ENCODE assay signal across 25 cellular contexts in the genomic region with DNA sequence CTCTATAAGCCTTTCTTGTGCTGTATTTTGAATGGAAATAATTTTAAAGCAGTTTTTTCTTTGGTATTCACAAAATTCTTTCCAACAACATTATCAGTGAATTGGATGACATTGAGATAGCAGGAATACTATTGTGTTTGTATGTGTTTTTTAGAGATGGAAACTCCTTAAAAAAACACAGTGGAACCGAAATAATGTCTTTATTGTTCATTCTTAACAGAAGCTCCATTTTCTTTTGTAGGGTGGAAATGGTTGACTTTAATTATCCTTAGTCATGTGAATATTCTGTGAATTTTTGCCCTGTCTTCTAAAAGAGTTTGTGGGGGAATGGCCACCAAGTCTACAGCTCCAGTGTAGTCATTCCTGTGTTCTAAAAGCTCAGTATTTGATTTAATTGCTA. TPM values are rescaled to one million over a fixed set of nuclear protein-coding genes. Genes with fewer than 3 reads are reported as not detected.
"Had no signal": no experiment of that assay in that cellular context is flagged by ENCODE, and none has a peak within 500 bp of the region (broad histone marks: within the 10 kb centered on the region; RNA-seq: fewer than 3 reads in every experiment).

No MANE protein-coding gene starts in this region.

- H3K4me1 Mint-ChIP-seq: activated naive CD8-positive, alpha-beta T cell treated with anti-CD3 and anti-CD28 coated beads, Interleukin-2, amount 50 U/mL, for 24 hours; central memory CD8-positive, alpha-beta T cell; natural killer cell; stimulated activated effector memory CD8-positive, alpha-beta T cell treated with anti-CD3 and anti-CD28 coated beads, Interleukin-12 subunit alpha, Interleukin-12 subunit beta, amount 100 ng/mL, for 72 hours; stimulated activated naive CD8-positive, alpha-beta T cell treated with anti-CD3 and anti-CD28 coated beads, Interleukin-15, amount 100 ng/mL, for 72 hours had no signal

- H3K4me3 Mint-ChIP-seq: activated CD4-positive, alpha-beta memory T cell treated with anti-CD3 and anti-CD28 coated beads for 36 hours; activated naive CD8-positive, alpha-beta T cell treated with anti-CD3 and anti-CD28 coated beads, Interleukin-2, amount 50 U/mL, for 24 hours; activated T-cell treated with anti-CD3 and anti-CD28 coated beads, Interleukin-2, amount 50 U/mL, for 72 hours; central memory CD8-positive, alpha-beta T cell; mesothelial cell of epicardium; natural killer cell; stimulated activated effector memory CD8-positive, alpha-beta T cell treated with anti-CD3 and anti-CD28 coated beads, Interleukin-12 subunit alpha, Interleukin-12 subunit beta, amount 100 ng/mL, for 72 hours; stimulated activated naive CD8-positive, alpha-beta T cell treated with anti-CD3 and anti-CD28 coated beads, Interleukin-15, amount 100 ng/mL, for 72 hours; type B pancreatic cell had no signal

- DNase-seq: activated CD4-positive, alpha-beta memory T cell treated with anti-CD3 and anti-CD28 coated beads for 36 hours; activated CD4-positive, alpha-beta T cell treated with anti-CD3 and anti-CD28 coated beads for 48 hours; activated effector memory CD4-positive, alpha-beta T cell treated with Interleukin-2 at 50 U/mL for 16 hours; activated naive CD4-positive, alpha-beta T cell treated with anti-CD3 and anti-CD28 coated beads, Interleukin-2, amount 50 U/mL, for 16 hours; activated naive CD8-positive, alpha-beta T cell treated with anti-CD3 and anti-CD28 coated beads, Interleukin-2, amount 50 U/mL, for 24 hours; activated T-cell treated with anti-CD3 and anti-CD28 coated beads, Interleukin-2, amount 50 U/mL, for 72 hours; aorta; brain microvascular endothelial cell; colonic mucosa; esophagus squamous epithelium; kidney; lower lobe of right lung; natural killer cell; pancreas; small intestine; stimulated activated CD4-positive, alpha-beta T cell treated with anti-CD3 and anti-CD28 coated beads, Interleukin-2, amount 100 ng/mL, for 24 hours; stimulated activated naive CD8-positive, alpha-beta T cell treated with anti-CD3 and anti-CD28 coated beads, Interleukin-15, amount 100 ng/mL, for 72 hours; testis had no signal

- H3K36me3 ChIP-seq: brain microvascular endothelial cell, colonic mucosa, esophagus squamous epithelium, lower lobe of right lung, pancreas, vagina had no signal

- H3K4me1 ChIP-seq: colonic mucosa, esophagus squamous epithelium, lower lobe of right lung, pancreas, testis, vagina had no signal

- H3K27ac ChIP-seq: brain microvascular endothelial cell, colonic mucosa, esophagus squamous epithelium, lower lobe of right lung, pancreas, testis, vagina had no signal

- H3K9me3 ChIP-seq: colonic mucosa, esophagus squamous epithelium, lower lobe of right lung, pancreas, testis, vagina had no signal

- H3K4me3 ChIP-seq: colonic mucosa, esophagus squamous epithelium, lower lobe of right lung, pancreas, testis, vagina had no signal

- H3K27me3 Mint-ChIP-seq: activated CD4-positive, alpha-beta memory T cell treated with anti-CD3 and anti-CD28 coated beads for 36 hours; activated naive CD8-positive, alpha-beta T cell treated with anti-CD3 and anti-CD28 coated beads, Interleukin-2, amount 50 U/mL, for 24 hours; central memory CD8-positive, alpha-beta T cell; stimulated activated naive CD8-positive, alpha-beta T cell treated with anti-CD3 and anti-CD28 coated beads, Interleukin-15, amount 100 ng/mL, for 72 hours; type B pancreatic cell had no signal

- H3K9me3 Mint-ChIP-seq: activated CD4-positive, alpha-beta memory T cell treated with anti-CD3 and anti-CD28 coated beads for 36 hours had no signal

- H3K27me3 ChIP-seq: brain microvascular endothelial cell, colonic mucosa, esophagus squamous epithelium, pancreas, testis, vagina had no signal

- H3K27ac Mint-ChIP-seq: activated CD4-positive, alpha-beta memory T cell treated with anti-CD3 and anti-CD28 coated beads for 36 hours; activated naive CD8-positive, alpha-beta T cell treated with anti-CD3 and anti-CD28 coated beads, Interleukin-2, amount 50 U/mL, for 24 hours; activated T-cell treated with anti-CD3 and anti-CD28 coated beads, Interleukin-2, amount 50 U/mL, for 72 hours; mesothelial cell of epicardium; natural killer cell; stimulated activated effector memory CD8-positive, alpha-beta T cell treated with anti-CD3 and anti-CD28 coated beads, Interleukin-12 subunit alpha, Interleukin-12 subunit beta, amount 100 ng/mL, for 72 hours; stimulated activated naive CD8-positive, alpha-beta T cell treated with anti-CD3 and anti-CD28 coated beads, Interleukin-15, amount 100 ng/mL, for 72 hours; type B pancreatic cell had no signal

- H3K36me3 Mint-ChIP-seq: activated CD4-positive, alpha-beta memory T cell treated with anti-CD3 and anti-CD28 coated beads for 36 hours; mesothelial cell of epicardium; natural killer cell; stimulated activated effector memory CD8-positive, alpha-beta T cell treated with anti-CD3 and anti-CD28 coated beads, Interleukin-12 subunit alpha, Interleukin-12 subunit beta, amount 100 ng/mL, for 72 hours; type B pancreatic cell had no signal

RNA-seq across cellular contexts. Expression of a gene that starts 45.9 kb away (rescaled TPM):
- total RNA-seq: activated CD4-positive, alpha-beta memory T cell treated with anti-CD3 and anti-CD28 coated beads for 36 hours; activated T-cell treated with anti-CD3 and anti-CD28 coated beads, Interleukin-2, amount 50 U/mL, for 72 hours; left lobe of liver; natural killer cell; T-helper 2 cell treated with Interferon-gamma antibody and Interleukin-4, amounts not matched to agents 100 ng/mL and 5 ng/mL, for 36 hours had no signal
